ENCODE assay signal across 15 cellular contexts in the genomic region with DNA sequence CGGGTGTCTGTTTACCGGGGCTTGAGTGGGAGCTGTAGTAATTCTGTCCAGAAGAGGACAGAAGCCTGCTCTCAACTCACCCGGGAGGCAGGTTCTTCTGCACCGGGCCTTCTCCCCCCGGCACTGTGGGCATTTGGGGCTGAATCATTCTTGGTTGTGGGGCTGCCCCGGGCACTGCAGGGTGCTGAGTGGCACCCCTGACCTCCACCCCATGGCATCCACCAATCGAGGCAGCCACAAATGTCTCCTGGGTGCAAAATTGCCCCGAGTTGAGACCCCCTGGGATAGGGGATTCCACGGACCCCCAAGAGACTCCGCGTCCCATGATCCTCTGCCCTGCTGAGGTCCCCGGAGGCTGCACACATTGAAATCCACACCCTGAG.
DNase-seq lines count a peak whose midpoint lies in the region; ATAC-seq, FAIRE-seq and TF ChIP-seq lines count a peak whose summit lies in the region.
"Had no signal": no experiment of that assay in that cellular context is flagged by ENCODE, and none has a peak within 500 bp of the region (broad histone marks: within the 10 kb centered on the region; RNA-seq: fewer than 3 reads in every experiment).

No MANE protein-coding gene starts in this region.

- peak overlapping the region; percentile 95 to 96 for H3K27ac ChIP-seq in liver (ENCODE audit: low read depth in 1 of 2, low read length in 2 of 2)
- H3K27ac ChIP-seq in testis: peak overlapping the region; percentile 27 to 89
- H3K27ac ChIP-seq: epithelial cell of prostate, gastrocnemius medialis, suprapubic skin had no signal

- H3K36me3 ChIP-seq in liver (ENCODE audit: control insufficient read depth in 4 of 4, insufficient read depth in 3 of 4, low read depth in 1 of 4, low read length in 3 of 4): no peaks in the 10 kb centered on the region
- H3K36me3 ChIP-seq in testis (ENCODE audit: low read depth, missing control alignments): no peaks in the 10 kb centered on the region
- H3K36me3 ChIP-seq: gastrocnemius medialis, suprapubic skin had no signal

- H3K9me3 Mint-ChIP-seq in activated CD8-positive, alpha-beta T cell treated with anti-CD3 and anti-CD28 coated beads for 36 hours: peaks cover 21% of the 10 kb centered on the region

- TF ChIP-seq CTCF in liver (IDR thresholded peaks at IDR 0.05; ENCODE audit: low read depth, low read length, missing input control) (no peak), testis (IDR thresholded peaks at IDR 0.05) (no peak)
- no peak for TF ChIP-seq CTCF in activated CD8-positive, alpha-beta T cell treated with anti-CD3 and anti-CD28 coated beads for 36 hours (IDR thresholded peaks at IDR 0.05)

- H3K9me3 ChIP-seq in T-helper 17 cell (ENCODE audit: control insufficient read depth, low read length, poor library complexity, severe bottlenecking) (no peaks in the 10 kb centered on the region), liver (ENCODE audit: control insufficient read depth in 4 of 4, low read length in 3 of 4) (no peaks in the 10 kb centered on the region), testis (no peaks in the 10 kb centered on the region)

- intact Hi-C loops in testis (cut with DNase I; ENCODE audit: low total_unique reads): no loop called here
- intact Hi-C loops in activated CD8-positive, alpha-beta T cell treated with anti-CD3 and anti-CD28 coated beads for 36 hours (cut with micrococcal nuclease): no loop called here

- peak overlapping the region; percentile 48 to 60 (median 59) for H3K4me3 ChIP-seq in liver (ENCODE audit: low read depth in 1 of 3, low read length in 3 of 3)
- no peak overlapping the region for H3K4me3 ChIP-seq in testis
- H3K4me3 ChIP-seq: gastrocnemius medialis, suprapubic skin had no signal

- peaks cover 12% of the 10 kb centered on the region for H3K4me1 Mint-ChIP-seq in T-helper 17 cell
- H3K4me1 Mint-ChIP-seq in activated CD8-positive, alpha-beta T cell treated with anti-CD3 and anti-CD28 coated beads for 36 hours (ENCODE audit: low read depth): peaks cover 26% of the 10 kb centered on the region

- no peak for TF ChIP-seq RAD21 in liver (IDR thresholded peaks at IDR 0.05)

- no peak for TF ChIP-seq POLR2A in testis (IDR thresholded peaks at IDR 0.05)

- H3K36me3 Mint-ChIP-seq in T-helper 17 cell (ENCODE audit: low read depth): no peaks in the 10 kb centered on the region
- H3K36me3 Mint-ChIP-seq in activated CD8-positive, alpha-beta T cell treated with anti-CD3 and anti-CD28 coated beads for 36 hours (ENCODE audit: low read depth): peaks cover 11% of the 10 kb centered on the region

- H3K27ac Mint-ChIP-seq in T-helper 17 cell: peak overlapping the region; percentile 41
- H3K27ac Mint-ChIP-seq in activated CD8-positive, alpha-beta T cell treated with anti-CD3 and anti-CD28 coated beads for 36 hours: no peak overlapping the region
- H3K27ac Mint-ChIP-seq: HFFc6 had no signal

- no peak for DNase-seq in GM19239 (ENCODE audit: insufficient read length, low spot score)
- DNase-seq in T-helper 17 cell: no peak
- no peak for DNase-seq in testis
- DNase-seq in stimulated activated CD4-positive, alpha-beta T cell treated with anti-CD3 and anti-CD28 coated beads, Interleukin-12 subunit alpha, Interleukin-12 subunit beta, amount 100 ng/mL, for 4 hours: no peak
- DNase-seq in activated CD8-positive, alpha-beta T cell treated with anti-CD3 and anti-CD28 coated beads for 36 hours: no peak
- DNase-seq: cortex of kidney, gastrocnemius medialis, HFFc6, mesendoderm, NCI-H2029, NCI-H524 treated with DMSO at 0.1 percent for 48 hours had no signal

- CTCF ChIA-PET in activated CD8-positive, alpha-beta T cell treated with anti-CD3 and anti-CD28 coated beads for 36 hours (lab: Charles Lee): interaction anchor here (0.9 to 6.4 kb wide), 4 partner anchors 13 to 161 kb away, joined by 3 to 96 read pairs (median 18); no protein-coding TSS in a partner anchor

- peaks cover 12 to 69% (median 43%) of the 10 kb centered on the region in 4 donors for H3K4me1 ChIP-seq in liver (ENCODE audit: control insufficient read depth in 4 of 4, insufficient read depth in 4 of 4, low read length in 3 of 4)
- H3K4me1 ChIP-seq in testis: peaks cover 47% of the 10 kb centered on the region
- H3K4me1 ChIP-seq: gastrocnemius medialis had no signal

- no peak for ATAC-seq in T-helper 17 cell
- no peak for ATAC-seq in activated CD8-positive, alpha-beta T cell treated with anti-CD3 and anti-CD28 coated beads for 36 hours
- no peak for ATAC-seq in HG02588 (IDR thresholded peaks at IDR 0.05; ENCODE audit: unreplicated experiment)
- ATAC-seq: gastrocnemius medialis had no signal

- peak; percentile 33 for FAIRE-seq in GM19239 (lab: Jason Lieb, UNC)

- H3K27me3 Mint-ChIP-seq in T-helper 17 cell: no peaks in the 10 kb centered on the region
- H3K27me3 Mint-ChIP-seq in activated CD8-positive, alpha-beta T cell treated with anti-CD3 and anti-CD28 coated beads for 36 hours: no peaks in the 10 kb centered on the region

- no peak overlapping the region for H3K4me3 Mint-ChIP-seq in T-helper 17 cell
- no peak overlapping the region for H3K4me3 Mint-ChIP-seq in activated CD8-positive, alpha-beta T cell treated with anti-CD3 and anti-CD28 coated beads for 36 hours
- H3K4me3 Mint-ChIP-seq: HFFc6 had no signal

- POLR2A ChIA-PET in activated CD8-positive, alpha-beta T cell treated with anti-CD3 and anti-CD28 coated beads for 36 hours (lab: Charles Lee): interaction anchor here (1.3 kb wide), 1 partner anchor 158 kb away, joined by 4 read pairs; the partner anchor contains the start of gene GADD45B

- no peaks in the 10 kb centered on the region for H3K27me3 ChIP-seq in liver (ENCODE audit: control insufficient read depth in 4 of 4, insufficient read depth in 4 of 4, low read length in 3 of 4)
- H3K27me3 ChIP-seq in testis: no peaks in the 10 kb centered on the region
- H3K27me3 ChIP-seq: suprapubic skin had no signal

- 84% methylated on average over 12 of the region's 12 CpGs for WGBS in liver
- 50 to 63% methylated on average over 9 to 12 of the region's 12 CpGs for WGBS in testis, 2 donors

- H3K9ac ChIP-seq in liver (ENCODE audit: low read depth in 1 of 2, low read length in 2 of 2): peak overlapping the region; percentile 75 to 91

TF ChIP-seq in liver, 16 proteins besides CTCF, POLR2A, EP300 and RAD21:
- TF ChIP-seq, protein P1, sequence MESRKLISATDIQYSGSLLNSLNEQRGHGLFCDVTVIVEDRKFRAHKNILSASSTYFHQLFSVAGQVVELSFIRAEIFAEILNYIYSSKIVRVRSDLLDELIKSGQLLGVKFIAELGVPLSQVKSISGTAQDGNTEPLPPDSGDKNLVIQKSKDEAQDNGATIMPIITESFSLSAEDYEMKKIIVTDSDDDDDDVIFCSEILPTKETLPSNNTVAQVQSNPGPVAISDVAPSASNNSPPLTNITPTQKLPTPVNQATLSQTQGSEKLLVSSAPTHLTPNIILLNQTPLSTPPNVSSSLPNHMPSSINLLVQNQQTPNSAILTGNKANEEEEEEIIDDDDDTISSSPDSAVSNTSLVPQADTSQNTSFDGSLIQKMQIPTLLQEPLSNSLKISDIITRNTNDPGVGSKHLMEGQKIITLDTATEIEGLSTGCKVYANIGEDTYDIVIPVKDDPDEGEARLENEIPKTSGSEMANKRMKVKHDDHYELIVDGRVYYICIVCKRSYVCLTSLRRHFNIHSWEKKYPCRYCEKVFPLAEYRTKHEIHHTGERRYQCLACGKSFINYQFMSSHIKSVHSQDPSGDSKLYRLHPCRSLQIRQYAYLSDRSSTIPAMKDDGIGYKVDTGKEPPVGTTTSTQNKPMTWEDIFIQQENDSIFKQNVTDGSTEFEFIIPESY (IDR thresholded peaks at IDR 0.05): no peak
- no peak for TF ChIP-seq HNF4A (conservative IDR thresholded peaks at IDR 0.05)
- no peak for TF ChIP-seq EGR1 (IDR thresholded peaks at IDR 0.05; ENCODE audit: low read depth in 2 of 2)
- TF ChIP-seq SP1 (IDR thresholded peaks at IDR 0.05): no peak
- no peak for TF ChIP-seq TAF1 (conservative IDR thresholded peaks at IDR 0.05)
- TF ChIP-seq, protein P2, sequence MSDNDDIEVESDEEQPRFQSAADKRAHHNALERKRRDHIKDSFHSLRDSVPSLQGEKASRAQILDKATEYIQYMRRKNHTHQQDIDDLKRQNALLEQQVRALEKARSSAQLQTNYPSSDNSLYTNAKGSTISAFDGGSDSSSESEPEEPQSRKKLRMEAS (IDR thresholded peaks at IDR 0.05): no peak
- TF ChIP-seq FOXA1 (IDR thresholded peaks at IDR 0.05): no peak
- TF ChIP-seq, protein P3, sequence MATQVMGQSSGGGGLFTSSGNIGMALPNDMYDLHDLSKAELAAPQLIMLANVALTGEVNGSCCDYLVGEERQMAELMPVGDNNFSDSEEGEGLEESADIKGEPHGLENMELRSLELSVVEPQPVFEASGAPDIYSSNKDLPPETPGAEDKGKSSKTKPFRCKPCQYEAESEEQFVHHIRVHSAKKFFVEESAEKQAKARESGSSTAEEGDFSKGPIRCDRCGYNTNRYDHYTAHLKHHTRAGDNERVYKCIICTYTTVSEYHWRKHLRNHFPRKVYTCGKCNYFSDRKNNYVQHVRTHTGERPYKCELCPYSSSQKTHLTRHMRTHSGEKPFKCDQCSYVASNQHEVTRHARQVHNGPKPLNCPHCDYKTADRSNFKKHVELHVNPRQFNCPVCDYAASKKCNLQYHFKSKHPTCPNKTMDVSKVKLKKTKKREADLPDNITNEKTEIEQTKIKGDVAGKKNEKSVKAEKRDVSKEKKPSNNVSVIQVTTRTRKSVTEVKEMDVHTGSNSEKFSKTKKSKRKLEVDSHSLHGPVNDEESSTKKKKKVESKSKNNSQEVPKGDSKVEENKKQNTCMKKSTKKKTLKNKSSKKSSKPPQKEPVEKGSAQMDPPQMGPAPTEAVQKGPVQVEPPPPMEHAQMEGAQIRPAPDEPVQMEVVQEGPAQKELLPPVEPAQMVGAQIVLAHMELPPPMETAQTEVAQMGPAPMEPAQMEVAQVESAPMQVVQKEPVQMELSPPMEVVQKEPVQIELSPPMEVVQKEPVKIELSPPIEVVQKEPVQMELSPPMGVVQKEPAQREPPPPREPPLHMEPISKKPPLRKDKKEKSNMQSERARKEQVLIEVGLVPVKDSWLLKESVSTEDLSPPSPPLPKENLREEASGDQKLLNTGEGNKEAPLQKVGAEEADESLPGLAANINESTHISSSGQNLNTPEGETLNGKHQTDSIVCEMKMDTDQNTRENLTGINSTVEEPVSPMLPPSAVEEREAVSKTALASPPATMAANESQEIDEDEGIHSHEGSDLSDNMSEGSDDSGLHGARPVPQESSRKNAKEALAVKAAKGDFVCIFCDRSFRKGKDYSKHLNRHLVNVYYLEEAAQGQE (IDR thresholded peaks at IDR 0.05): no peak
- TF ChIP-seq JUND (IDR thresholded peaks at IDR 0.05): no peak
- no peak for TF ChIP-seq GABPA (IDR thresholded peaks at IDR 0.05 in 1 of 2, conservative IDR thresholded peaks at IDR 0.05 in 1 of 2)
- no peak for TF ChIP-seq HNF4G (IDR thresholded peaks at IDR 0.05)

Comparison
In these comparisons a context has a peak if more than half of its experiments do, and no peak if none do; other contexts are left out.
1. H3K4me3 ChIP-seq: peak in liver (3 of 3); none in testis (0 of 2).